In genomic region chr14:96501383-96501745, GRCh38 we compare ENCODE assay signal across 8 cellular contexts. TPM values are rescaled to one million over a fixed set of nuclear protein-coding genes. Genes with fewer than 3 reads are reported as not detected.
A peak's percentile ranks its signal among the peaks of the same experiment; 100 is the strongest.
DNase-seq lines count a peak whose midpoint lies in the region; ATAC-seq lines count a peak whose summit lies in the region.

No MANE protein-coding gene starts in this region.

- peaks cover 36% of the 10 kb centered on the region for H3K4me1 Mint-ChIP-seq in activated T-cell treated with anti-CD3 and anti-CD28 coated beads, Interleukin-2, amount 50 U/mL, for 24 hours (ENCODE audit: low read depth)
- H3K4me1 Mint-ChIP-seq in stimulated activated memory B cell treated with anti-CD40 and anti-IgM and Interleukin-4, amounts not matched to agents 10 μg/mL and 1 μg/mL and 100 μg/mL, for 72 hours: peaks cover 55% of the 10 kb centered on the region

- H3K27ac Mint-ChIP-seq in activated T-cell treated with anti-CD3 and anti-CD28 coated beads, Interleukin-2, amount 50 U/mL, for 24 hours: peak overlapping the region; percentile 98
- H3K27ac Mint-ChIP-seq in stimulated activated memory B cell treated with anti-CD40 and anti-IgM and Interleukin-4, amounts not matched to agents 10 μg/mL and 1 μg/mL and 100 μg/mL, for 72 hours: peak overlapping the region; percentile 96

- peak; percentile 1 for ATAC-seq in stimulated activated memory B cell treated with anti-CD40 and anti-IgM and Interleukin-4, amounts not matched to agents 10 μg/mL and 1 μg/mL and 100 μg/mL, for 72 hours

- H3K36me3 Mint-ChIP-seq in activated T-cell treated with anti-CD3 and anti-CD28 coated beads, Interleukin-2, amount 50 U/mL, for 24 hours (ENCODE audit: low read depth): peaks cover 47% of the 10 kb centered on the region
- H3K36me3 Mint-ChIP-seq in stimulated activated memory B cell treated with anti-CD40 and anti-IgM and Interleukin-4, amounts not matched to agents 10 μg/mL and 1 μg/mL and 100 μg/mL, for 72 hours: peaks cover 28% of the 10 kb centered on the region

- no peaks in the 10 kb centered on the region for H3K9me3 Mint-ChIP-seq in activated T-cell treated with anti-CD3 and anti-CD28 coated beads, Interleukin-2, amount 50 U/mL, for 24 hours
- H3K9me3 Mint-ChIP-seq in stimulated activated memory B cell treated with anti-CD40 and anti-IgM and Interleukin-4, amounts not matched to agents 10 μg/mL and 1 μg/mL and 100 μg/mL, for 72 hours: no peaks in the 10 kb centered on the region

- H3K27me3 Mint-ChIP-seq in activated T-cell treated with anti-CD3 and anti-CD28 coated beads, Interleukin-2, amount 50 U/mL, for 24 hours: peaks cover 4% of the 10 kb centered on the region
- H3K27me3 Mint-ChIP-seq in stimulated activated memory B cell treated with anti-CD40 and anti-IgM and Interleukin-4, amounts not matched to agents 10 μg/mL and 1 μg/mL and 100 μg/mL, for 72 hours: no peaks in the 10 kb centered on the region

- peak overlapping the region; percentile 99 for H3K4me3 Mint-ChIP-seq in activated T-cell treated with anti-CD3 and anti-CD28 coated beads, Interleukin-2, amount 50 U/mL, for 24 hours
- peak overlapping the region; percentile 96 for H3K4me3 Mint-ChIP-seq in stimulated activated memory B cell treated with anti-CD40 and anti-IgM and Interleukin-4, amounts not matched to agents 10 μg/mL and 1 μg/mL and 100 μg/mL, for 72 hours

- DNase-seq in stimulated activated CD4-positive, alpha-beta T cell treated with anti-CD3 and anti-CD28 coated beads, Interleukin-15, amount 100 ng/mL, for 24 hours: peak; percentile 14
- no peak for DNase-seq in stimulated activated CD4-positive, alpha-beta T cell treated with anti-CD3 and anti-CD28 coated beads, Interleukin-2, amount 100 ng/mL, for 24 hours
- DNase-seq in activated T-cell treated with anti-CD3 and anti-CD28 coated beads, Interleukin-2, amount 50 U/mL, for 24 hours: no peak
- DNase-seq in hepatic stellate cell (ENCODE audit: low spot score): peak; percentile 20
- no peak for DNase-seq in H4 (ENCODE audit: low spot score)
- DNase-seq in NCI-H226: no peak
- DNase-seq in T1000 (lab: John Stamatoyannopoulos, UW): no peak

RNA-seq across cellular contexts. Expression of gene PAPOLA, which starts 0.8 kb away (rescaled TPM):
- total RNA-seq in H4 (2014; rRNA removed; shearing (Covaris generic)): 38.2 and 63.2 TPM in 2 replicates

Comparison
In these comparisons a context has a peak if more than half of its experiments do, and no peak if none do; other contexts are left out.
1. DNase-seq: peak in stimulated activated CD4-positive, alpha-beta T cell treated with anti-CD3 and anti-CD28 coated beads, Interleukin-15, amount 100 ng/mL, for 24 hours (single experiment) and hepatic stellate cell (single experiment); none in stimulated activated CD4-positive, alpha-beta T cell treated with anti-CD3 and anti-CD28 coated beads, Interleukin-2, amount 100 ng/mL, for 24 hours (0 of 2), activated T-cell treated with anti-CD3 and anti-CD28 coated beads, Interleukin-2, amount 50 U/mL, for 24 hours (single experiment), H4 (single experiment), NCI-H226 (single experiment) and T1000 (single experiment).